8 cellular contexts compared by ENCODE assay signal in genomic region chr11:47399860-47400812, GRCh38. TPM values are rescaled to one million over a fixed set of nuclear protein-coding genes. Genes with fewer than 3 reads are reported as not detected.
A peak's percentile ranks its signal among the peaks of the same experiment; 100 is the strongest.
DNase-seq lines count a peak whose midpoint lies in the region; ATAC-seq and TF ChIP-seq lines count a peak whose summit lies in the region.

No MANE protein-coding gene starts in this region.

- DNase-seq in NCI-H345 (lab: John Stamatoyannopoulos, UW) (peak; percentile 21), NCI-H345 treated with DMSO at 0.1 percent for 48 hours (lab: John Stamatoyannopoulos, UW; ENCODE audit: unreplicated experiment) (no peak), PC-9 (no peak), mammary epithelial cell (no peak), left lung (peak in 1 of 2 donors; percentile 85), thyroid gland (peak; percentile 39 to 44), NK-92 (lab: John Stamatoyannopoulos, UW; ENCODE audit: unreplicated experiment) (no peak)

- TF ChIP-seq CTCF in PC-9 (conservative IDR thresholded peaks at IDR 0.05) (no peak), mammary epithelial cell (conservative IDR thresholded peaks at IDR 0.05 in 1 of 2, IDR thresholded peaks at IDR 0.05 in 1 of 2; ENCODE audit: extremely low read depth in 1 of 2, insufficient read depth in 1 of 2, low read depth in 1 of 2, low read length in 2 of 2) (no peak), left lung (IDR thresholded peaks at IDR 0.05) (no peak), thyroid gland (IDR thresholded peaks at IDR 0.05) (no peak)

- intact Hi-C loops in PC-9 (cut with micrococcal nuclease; ENCODE audit: unreplicated experiment) (no loop called here), mammary epithelial cell (cut with micrococcal nuclease) (no loop called here), left lung (cut with DNase I) (no loop called here), thyroid gland (cut with DNase I) (no loop called here)

- TF ChIP-seq POLR2A in thyroid gland (IDR thresholded peaks at IDR 0.05), result peak in 1 of 2 donors; percentile 50

- dilution Hi-C loops in mammary epithelial cell (cut with HindIII; ENCODE audit: low sequenced_read_pairs), result loop anchor here (5.0 kb wide), 1 partner anchor 42 kb away; no protein-coding TSS in a partner anchor

- H3K4me1 ChIP-seq in PC-9 (replicated peaks; ENCODE audit: insufficient read depth) (no peaks in the 10 kb centered on the region), mammary epithelial cell (ENCODE audit: insufficient read depth, low read length) (peaks cover 19% of the 10 kb centered on the region), left lung (peaks cover 4 to 35% of the 10 kb centered on the region in 2 donors), thyroid gland (peaks cover 5 to 26% of the 10 kb centered on the region in 2 donors)

- H3K9me2 ChIP-seq in PC-9 (ENCODE audit: insufficient read depth), result no peaks in the 10 kb centered on the region

- H3K79me2 ChIP-seq in PC-9 (ENCODE audit: low read depth) (no peaks in the 10 kb centered on the region), mammary epithelial cell (ENCODE audit: insufficient read depth, low read length) (no peaks in the 10 kb centered on the region)

- H3K9ac ChIP-seq in mammary epithelial cell (ENCODE audit: insufficient read depth, low read length), result no peak overlapping the region

- H4K20me1 ChIP-seq in PC-9 (ENCODE audit: insufficient read depth) (no peaks in the 10 kb centered on the region), mammary epithelial cell (ENCODE audit: insufficient read depth, low read length) (no peaks in the 10 kb centered on the region)

- H3K27me3 ChIP-seq in PC-9 (ENCODE audit: insufficient read depth, low read depth) (no peaks in the 10 kb centered on the region), mammary epithelial cell (ENCODE audit: insufficient read depth, low read length) (no peaks in the 10 kb centered on the region), left lung (no peaks in the 10 kb centered on the region), thyroid gland (no peaks in the 10 kb centered on the region)

- H3K4me3 ChIP-seq in PC-9 (peak overlapping the region; percentile 36; the same call in 1 of the 2 replicates), mammary epithelial cell (replicated peaks in 1 of 3; ENCODE audit: insufficient read depth in 1 of 3, low read depth in 2 of 3, low read length in 3 of 3) (peak overlapping the region in 2 of 3 experiments; percentile 16 to 30), left lung (peak overlapping the region; percentile 40 to 44), thyroid gland (replicated peaks in 1 of 3) (peak overlapping the region in 2 of 3 donors; percentile 10 to 53)

- H3K9me3 ChIP-seq in PC-9 (ENCODE audit: insufficient read depth, low read depth) (no peaks in the 10 kb centered on the region), mammary epithelial cell (replicated peaks; ENCODE audit: insufficient read depth, low read length) (no peaks in the 10 kb centered on the region), left lung (no peaks in the 10 kb centered on the region), thyroid gland (no peaks in the 10 kb centered on the region)

- POLR2A ChIA-PET in PC-9 (lab: Charles Lee; ENCODE audit: unreplicated experiment), result no interaction called here

- H2AFZ ChIP-seq in PC-9 (no peak overlapping the region), mammary epithelial cell (ENCODE audit: low read depth, low read length) (peak overlapping the region; percentile 78)

- peak overlapping the region; percentile 58 for H3K4me2 ChIP-seq in PC-9
- peak overlapping the region; percentile 57 for H3K4me2 ChIP-seq in mammary epithelial cell (ENCODE audit: insufficient read depth, low read depth, low read length)

- BruUV-seq in PC-9 (replicated peaks; lab: Mats Ljungman, UMichigan) (no TSS peak), mammary epithelial cell (replicated peaks; lab: Mats Ljungman, UMichigan) (no TSS peak)

- ATAC-seq in HG02623 (IDR thresholded peaks at IDR 0.05; ENCODE audit: unreplicated experiment), result peak; percentile 63
- ATAC-seq in left lung, result peak; percentile 85

- peaks cover 11% of the 10 kb centered on the region for H3F3A ChIP-seq in PC-9 (ENCODE audit: insufficient read depth, low read depth)

- H3K36me3 ChIP-seq in PC-9 (ENCODE audit: low read depth) (no peaks in the 10 kb centered on the region), mammary epithelial cell (ENCODE audit: insufficient read depth, low read length) (no peaks in the 10 kb centered on the region), left lung (no peaks in the 10 kb centered on the region), thyroid gland (no peaks in the 10 kb centered on the region)

- 23% methylated on average over 10 of the region's 47 CpGs for WGBS in mammary epithelial cell (ENCODE audit: low coverage, missing lambda C conversion rate)
- WGBS in thyroid gland, 2 donors, result 14% methylated on average over 12 to 15 of the region's 47 CpGs

- CTCF ChIA-PET in PC-9 (lab: Charles Lee) (no interaction called here), mammary epithelial cell (lab: Charles Lee; ENCODE audit: low non-redundant PET) (no interaction called here)

- in situ Hi-C loops in mammary epithelial cell (cut with MboI; ENCODE audit: low sequenced_read_pairs in 2 of 2), result no loop called here

- H3K27ac ChIP-seq in PC-9, result no peak overlapping the region
- H3K27ac ChIP-seq in mammary epithelial cell (ENCODE audit: insufficient read depth, low read depth, low read length), result no peak overlapping the region
- H3K27ac ChIP-seq in left lung, result peak overlapping the region; percentile 70 to 89
- peak overlapping the region; percentile 61 to 88 (median 86) for H3K27ac ChIP-seq in thyroid gland

RNA-seq across cellular contexts. Expression of gene SLC39A13, which starts 8.3 kb away (rescaled TPM):
- total RNA-seq in PC-9 (2021) (28.8 and 32.3 TPM in 2 replicates), mammary epithelial cell (10 to 100 TPM; 55.5 to 97.2 TPM), left lung (10 to 100 TPM; 60.1 to 66.1 TPM), thyroid gland (10 to 100 TPM; 51.3 to 84.3 (median 66.8) TPM)
- polyA plus RNA-seq in mammary epithelial cell, result 57.1 TPM
- polyA minus RNA-seq in mammary epithelial cell, result 31.6 TPM

RNA-seq across cellular contexts. Expression of gene SPI1, which starts 21.8 kb away (rescaled TPM):
- total RNA-seq in PC-9 (2021) (not detected in 2 replicates), mammary epithelial cell (not detected), left lung (100 to 1,000 TPM in 1 of 2 donors, 10 to 100 TPM in 1; 75.6 to 194 TPM), thyroid gland (10 to 100 TPM in 1 of 4 donors, 1 to 10 TPM in 3; 4.8 to 18.0 (median 5.8) TPM)
- not detected for polyA plus RNA-seq in mammary epithelial cell
- not detected for polyA minus RNA-seq in mammary epithelial cell

RNA-seq across cellular contexts. Expression of gene PSMC3, which starts 26.1 kb away (rescaled TPM):
- 160 and 222 TPM in 2 replicates for total RNA-seq in PC-9 (2021)
- total RNA-seq in mammary epithelial cell, result 100 to 1,000 TPM in 1 of 2 donors, 10 to 100 TPM in 1; 72.7 to 142 TPM
- polyA plus RNA-seq in mammary epithelial cell, result 168 TPM
- 202 TPM for polyA minus RNA-seq in mammary epithelial cell
- 100 to 1,000 TPM in 1 of 2 donors, 10 to 100 TPM in 1; 86.7 to 133 TPM for total RNA-seq in left lung
- 100 to 1,000 TPM in 2 of 4 donors, 10 to 100 TPM in 2; 92.7 to 240 (median 123) TPM for total RNA-seq in thyroid gland

RNA-seq across cellular contexts. Expression of gene MYBPC3, which starts 47.6 kb away (rescaled TPM):
- total RNA-seq in PC-9 (2021) (not detected in 2 replicates), mammary epithelial cell (not detected), left lung (1 to 10 TPM in 1 of 2 donors, under 1 TPM in 1; 0.52 to 2.0 TPM), thyroid gland (not detected)
- polyA plus RNA-seq in mammary epithelial cell, result not detected
- polyA minus RNA-seq in mammary epithelial cell, result not detected

RNA-seq across cellular contexts. Expression of gene RAPSN, which starts 48.8 kb away (rescaled TPM):
- 5.4 and 7.3 TPM in 2 replicates for total RNA-seq in PC-9 (2021)
- total RNA-seq in mammary epithelial cell, result under 1 TPM; 0.17 to 0.99 TPM
- 0.05 TPM for polyA plus RNA-seq in mammary epithelial cell
- not detected for polyA minus RNA-seq in mammary epithelial cell
- total RNA-seq in left lung, result 1 to 10 TPM in 1 of 2 donors, under 1 TPM in 1; 0.79 to 1.0 TPM
- total RNA-seq in thyroid gland, result under 1 TPM in 1 of 4 donors, not detected in 3; 0.67 TPM

Comparison
In these comparisons a context has a peak if more than half of its experiments do, and no peak if none do; other contexts are left out.
1. DNase-seq: peak in NCI-H345 (single experiment) and thyroid gland (2 of 2); none in NCI-H345 treated with DMSO at 0.1 percent for 48 hours (single experiment), PC-9 (0 of 2), mammary epithelial cell (single experiment) and NK-92 (single experiment).
2. H3K27ac ChIP-seq: peak in left lung (2 of 2) and thyroid gland (3 of 3); none in PC-9 (single experiment) and mammary epithelial cell (single experiment).
3. RNA of gene SPI1, which starts 21.8 kb away (total RNA-seq): 75.6 to 194 TPM in left lung; 4.8 to 18.0 TPM in thyroid gland, not detected in PC-9 and not detected in mammary epithelial cell; every median in the first group is over 4 times any median in the second.
4. Peak in every context shown above with its lines, with median percentiles within 50 percentile points of each other: H3K4me3 ChIP-seq.